Comparison of ENCODE assay signal across 18 cellular contexts in genomic region chr9:76521906-76522305, GRCh38.
A peak's percentile ranks its signal among the peaks of the same experiment; 100 is the strongest.
DNase-seq lines count a peak whose midpoint lies in the region; ATAC-seq and TF ChIP-seq lines count a peak whose summit lies in the region.
"Had no signal": no experiment of that assay in that cellular context is flagged by ENCODE, and none has a peak within 500 bp of the region (broad histone marks: within the 10 kb centered on the region; RNA-seq: fewer than 3 reads in every experiment).

No MANE protein-coding gene starts in this region.

- H3K9me3 Mint-ChIP-seq in activated CD8-positive, alpha-beta memory T cell treated with anti-CD3 and anti-CD28 coated beads, Interleukin-2, amount 10 ng/mL, durations not matched to agents 7 days and 5 days (ENCODE audit: low read depth), result no peaks in the 10 kb centered on the region

- H3F3A ChIP-seq in OCI-LY1 (ENCODE audit: insufficient read depth, low read length), result no peaks in the 10 kb centered on the region

- H3K4me3 ChIP-seq in OCI-LY1 (ENCODE audit: low read depth, low read length, poor library complexity, severe bottlenecking), result no peak overlapping the region
- H3K4me3 ChIP-seq in left lung, result no peak overlapping the region
- H3K4me3 ChIP-seq: upper lobe of left lung had no signal

- no peaks in the 10 kb centered on the region for H4K20me1 ChIP-seq in OCI-LY1 (ENCODE audit: insufficient read depth, low read length)

- H3K27ac ChIP-seq in OCI-LY1 (ENCODE audit: low read depth, low read length, poor library complexity, severe bottlenecking), result peak overlapping the region; percentile 79
- H3K27ac ChIP-seq in left lung, result no peak overlapping the region
- H3K27ac ChIP-seq: upper lobe of left lung had no signal

- H3K4me1 ChIP-seq in OCI-LY1 (ENCODE audit: insufficient read depth, low read length, severe bottlenecking), result peaks cover 41% of the 10 kb centered on the region
- peaks cover 0 to 4% of the 10 kb centered on the region in 2 donors for H3K4me1 ChIP-seq in left lung
- H3K4me1 ChIP-seq: upper lobe of left lung had no signal

- no peaks in the 10 kb centered on the region for H3K27me3 ChIP-seq in OCI-LY1 (ENCODE audit: insufficient read depth, low read length)
- H3K27me3 ChIP-seq in left lung, result no peaks in the 10 kb centered on the region
- H3K27me3 ChIP-seq: upper lobe of left lung had no signal

- H3K4me2 ChIP-seq in OCI-LY1 (ENCODE audit: low read length), result peak overlapping the region; percentile 13; the same call in 1 of the 2 replicates

- no peaks in the 10 kb centered on the region for H3K36me3 ChIP-seq in OCI-LY1 (ENCODE audit: insufficient read depth, low read length)
- no peaks in the 10 kb centered on the region for H3K36me3 ChIP-seq in left lung
- H3K36me3 ChIP-seq: upper lobe of left lung had no signal

- no peak overlapping the region for H3K4me3 Mint-ChIP-seq in activated CD8-positive, alpha-beta memory T cell treated with anti-CD3 and anti-CD28 coated beads, Interleukin-2, amount 10 ng/mL, durations not matched to agents 7 days and 5 days
- H3K4me3 Mint-ChIP-seq: activated naive CD8-positive, alpha-beta T cell; CD4-positive, CD25-positive, alpha-beta regulatory T cell had no signal

- peaks cover 2% of the 10 kb centered on the region for H3K36me3 Mint-ChIP-seq in activated CD8-positive, alpha-beta memory T cell treated with anti-CD3 and anti-CD28 coated beads, Interleukin-2, amount 10 ng/mL, durations not matched to agents 7 days and 5 days
- H3K36me3 Mint-ChIP-seq: activated naive CD8-positive, alpha-beta T cell; CD4-positive, CD25-positive, alpha-beta regulatory T cell had no signal

- DNase-seq in DMS79 (lab: John Stamatoyannopoulos, UW), result peak; percentile 33
- peak; percentile 46 for DNase-seq in NCI-H1092 treated with DMSO at 0.1 percent for 48 hours (lab: John Stamatoyannopoulos, UW)
- no peak for DNase-seq in left lung
- DNase-seq in cerebellar nuclear complex (lab: John Stamatoyannopoulos, UW), result no peak
- no peak for DNase-seq in cerebellar cortex (ENCODE audit: low spot score)
- DNase-seq in activated CD8-positive, alpha-beta memory T cell treated with anti-CD3 and anti-CD28 coated beads, Interleukin-2, amount 10 ng/mL, durations not matched to agents 7 days and 5 days, result no peak
- DNase-seq in stimulated activated CD8-positive, alpha-beta memory T cell treated with anti-CD3 and anti-CD28 coated beads, Interleukin-4, amount 100 ng/mL, for 48 hours, result no peak
- DNase-seq: CD4-positive, CD25-positive, alpha-beta regulatory T cell; effector memory CD4-positive, alpha-beta T cell; KBM-7; MV-4-11; retina; stimulated activated CD4-positive, alpha-beta T cell treated with anti-CD3 and anti-CD28 coated beads, Interleukin-4, amount 100 ng/mL, for 4 hours; SW 1271; upper lobe of left lung had no signal

- TF ChIP-seq CTCF in OCI-LY1 (IDR thresholded peaks at IDR 0.05; ENCODE audit: low read length) (no peak), left lung (IDR thresholded peaks at IDR 0.05) (no peak)

- intact Hi-C loops in left lung (cut with DNase I), result no loop called here

- no peaks in the 10 kb centered on the region for H3K27me3 Mint-ChIP-seq in activated CD8-positive, alpha-beta memory T cell treated with anti-CD3 and anti-CD28 coated beads, Interleukin-2, amount 10 ng/mL, durations not matched to agents 7 days and 5 days

- H2AFZ ChIP-seq in OCI-LY1 (ENCODE audit: low read length), result no peak overlapping the region

- H3K27ac Mint-ChIP-seq in activated CD8-positive, alpha-beta memory T cell treated with anti-CD3 and anti-CD28 coated beads, Interleukin-2, amount 10 ng/mL, durations not matched to agents 7 days and 5 days, result no peak overlapping the region
- H3K27ac Mint-ChIP-seq: activated naive CD8-positive, alpha-beta T cell; CD4-positive, CD25-positive, alpha-beta regulatory T cell had no signal

- CTCF ChIA-PET in activated CD8-positive, alpha-beta memory T cell treated with anti-CD3 and anti-CD28 coated beads, Interleukin-2, amount 10 ng/mL, durations not matched to agents 7 days and 5 days (lab: Charles Lee), result interaction anchor here (1.6 kb wide), 1 partner anchor 63 kb away, joined by 3 read pairs; the partner anchor contains the start of gene GCNT1

- H3K79me2 ChIP-seq in OCI-LY1 (ENCODE audit: insufficient read depth, low read length), result no peaks in the 10 kb centered on the region

- H3K9me3 ChIP-seq in OCI-LY1 (ENCODE audit: low read length) (no peaks in the 10 kb centered on the region), left lung (no peaks in the 10 kb centered on the region)
- H3K9me3 ChIP-seq: upper lobe of left lung had no signal

- peaks cover 12% of the 10 kb centered on the region for H3K4me1 Mint-ChIP-seq in activated CD8-positive, alpha-beta memory T cell treated with anti-CD3 and anti-CD28 coated beads, Interleukin-2, amount 10 ng/mL, durations not matched to agents 7 days and 5 days

- H3K9me2 ChIP-seq in OCI-LY1 (ENCODE audit: low read depth, low read length), result no peaks in the 10 kb centered on the region

- peak overlapping the region; percentile 17; the same call in 1 of the 2 replicates for H3K9ac ChIP-seq in OCI-LY1 (ENCODE audit: low read length)

- peak; percentile 50 for ATAC-seq in left lung
- ATAC-seq in activated CD8-positive, alpha-beta memory T cell treated with anti-CD3 and anti-CD28 coated beads, Interleukin-2, amount 10 ng/mL, durations not matched to agents 7 days and 5 days, result no peak
- ATAC-seq: Right ventricle myocardium inferior had no signal

Comparison
In these comparisons a context has a peak if more than half of its experiments do, and no peak if none do; other contexts are left out.
1. DNase-seq: peak in DMS79 (single experiment) and NCI-H1092 treated with DMSO at 0.1 percent for 48 hours (single experiment); none in left lung (0 of 2), cerebellar nuclear complex (0 of 2), cerebellar cortex (single experiment), activated CD8-positive, alpha-beta memory T cell treated with anti-CD3 and anti-CD28 coated beads, Interleukin-2, amount 10 ng/mL, durations not matched to agents 7 days and 5 days (single experiment) and stimulated activated CD8-positive, alpha-beta memory T cell treated with anti-CD3 and anti-CD28 coated beads, Interleukin-4, amount 100 ng/mL, for 48 hours (single experiment).